In the genomic region with DNA sequence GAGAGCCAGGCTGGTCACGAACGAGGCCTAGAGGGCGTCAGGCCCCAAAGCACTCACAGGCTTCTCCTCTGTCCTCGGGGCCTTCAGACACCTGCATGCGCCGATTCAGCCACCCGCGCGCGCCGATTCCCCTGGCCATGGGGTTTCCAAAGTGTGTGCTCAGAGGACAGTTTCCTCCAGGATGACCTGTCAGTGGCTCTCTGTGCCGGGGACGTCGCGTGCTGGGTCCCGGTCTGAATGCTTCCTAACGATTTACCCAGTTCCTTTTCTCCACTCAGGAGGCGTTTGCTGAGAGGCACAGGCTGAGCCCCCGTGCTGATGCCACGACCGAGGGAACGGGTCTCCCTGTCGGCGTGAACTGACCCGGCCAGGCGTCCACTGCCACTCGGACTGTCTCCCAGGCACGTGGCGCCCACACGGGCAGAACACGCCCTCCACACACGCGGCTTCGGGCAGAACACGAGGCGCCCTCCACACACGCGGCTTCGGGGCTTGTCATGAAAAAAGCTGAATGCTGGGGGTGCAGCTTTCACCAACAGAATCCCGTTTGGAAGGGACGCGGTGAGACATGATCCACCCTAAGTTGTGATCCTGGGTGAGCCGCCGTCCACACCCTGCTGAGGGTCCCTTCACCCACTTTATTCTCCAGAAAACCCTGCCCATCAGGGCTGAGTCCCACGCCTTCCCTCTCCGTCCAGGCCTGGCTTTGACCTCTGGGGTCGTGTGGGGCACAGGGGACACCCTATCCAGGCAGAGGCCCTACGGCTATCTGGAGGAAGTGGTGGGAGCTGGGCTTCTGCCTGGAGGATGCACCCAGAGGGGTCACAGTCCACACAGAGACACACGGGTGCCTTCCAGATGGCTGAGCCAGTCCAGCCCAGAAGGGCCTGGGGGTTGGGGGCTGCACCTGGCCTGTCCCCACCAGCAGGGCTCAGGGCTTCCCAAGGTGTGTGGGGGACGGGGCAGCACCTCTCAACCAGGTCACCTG, we compare ENCODE assay signal across 32 cellular contexts. TPM values are rescaled to one million over a fixed set of nuclear protein-coding genes. Genes with fewer than 3 reads are reported as not detected.
DNase-seq lines count a peak whose midpoint lies in the region; ATAC-seq, FAIRE-seq and TF ChIP-seq lines count a peak whose summit lies in the region.
"Had no signal": no experiment of that assay in that cellular context is flagged by ENCODE, and none has a peak within 500 bp of the region (broad histone marks: within the 10 kb centered on the region; RNA-seq: fewer than 3 reads in every experiment).

No MANE protein-coding gene starts in this region.

- H3K9me1 ChIP-seq in K562 (ENCODE audit: control insufficient read depth, insufficient read depth, low read length), result no peaks in the 10 kb centered on the region

- H3K27me3 Mint-ChIP-seq in GM23338 (ENCODE audit: insufficient read depth, low read depth, poor library complexity), result peaks cover 9% of the 10 kb centered on the region
- peaks cover 4 to 8% of the 10 kb centered on the region in 2 donors for H3K27me3 Mint-ChIP-seq in CD8-positive, alpha-beta memory T cell
- H3K27me3 Mint-ChIP-seq: activated naive CD8-positive, alpha-beta T cell had no signal

- ATAC-seq in GM23338, result peak; percentile 49
- ATAC-seq in K562, result peak; percentile 23
- ATAC-seq: foreskin keratinocyte; PC-3; stimulated activated memory B cell treated with anti-CD40 and anti-IgM and Interleukin-4, amounts not matched to agents 10 μg/mL and 1 μg/mL and 100 μg/mL, for 72 hours had no signal

- H3K9me2 ChIP-seq in GM23338 (ENCODE audit: insufficient read depth), result no peaks in the 10 kb centered on the region

- H3F3A ChIP-seq in GM23338 (replicated peaks; ENCODE audit: low read depth), result no peaks in the 10 kb centered on the region

- in situ Hi-C loops in K562 (cut with MboI), result no loop called here

- no peak for TF ChIP-seq EP300 in K562 (IDR thresholded peaks at IDR 0.05; ENCODE audit: low read length)

- no peaks in the 10 kb centered on the region for H3K27me3 ChIP-seq in GM23338 (ENCODE audit: insufficient read depth)
- H3K27me3 ChIP-seq in K562 (ENCODE audit: control insufficient read depth in 2 of 2, insufficient read depth in 2 of 2, low read length in 2 of 2), result peaks cover 18 to 48% of the 10 kb centered on the region in 2 experiments; a peak in 4 of 5 replicates
- H3K27me3 ChIP-seq in skeletal muscle satellite cell (ENCODE audit: control insufficient read depth, insufficient read depth, low read length), result no peaks in the 10 kb centered on the region
- H3K27me3 ChIP-seq in CD8-positive, alpha-beta memory T cell (ENCODE audit: insufficient read depth, low read length, poor library complexity, severe bottlenecking), result no peaks in the 10 kb centered on the region
- H3K27me3 ChIP-seq: foreskin keratinocyte, neural progenitor cell had no signal

- no peak for DNase-seq in GM23338 (ENCODE audit: low spot score)
- DNase-seq in K562 (ENCODE audit: extremely low read depth in 1 of 4, low spot score in 3 of 4), result no peak
- DNase-seq in kidney, result peak; percentile 72
- DNase-seq in HPDE6-E6E7 (ENCODE audit: extremely low spot score), result no peak
- DNase-seq in activated gamma-delta T cell treated with Interleukin-2 at 50 U/mL for 16 hours, result no peak
- DNase-seq in CD8-positive, alpha-beta memory T cell, result no peak
- no peak for DNase-seq in NCI-H82 treated with DMSO at 0.1 percent for 48 hours (lab: John Stamatoyannopoulos, UW; ENCODE audit: unreplicated experiment)
- DNase-seq: activated B cell treated with CpG ODN at 0.5 μM for 24 hours; activated CD4-positive, alpha-beta T cell treated with anti-CD3 and anti-CD28 coated beads, Interleukin-2, amount 50 U/mL, for 48 hours; C1 segment of cervical spinal cord; Calu3; effector CD8-positive, alpha-beta T cell; foreskin keratinocyte; HFFc6; hypothalamus; KG1; lower lobe of right lung; NCI-H1436 treated with DMSO at 0.1 percent for 48 hours; NCI-H2171; NCI-H510A treated with DMSO at 0.1 percent for 48 hours; PC-3; SHP77 treated with DMSO at 0.1 percent for 48 hours; stimulated activated CD4-positive, alpha-beta T cell treated with anti-CD3 and anti-CD28 coated beads, Interleukin-4, amount 100 ng/mL, for 1 hour; SW 1271 had no signal

- H3K4me3 ChIP-seq in GM23338 (no peak overlapping the region), K562 (no peak overlapping the region), kidney (ENCODE audit: low read length in 2 of 2) (no peak overlapping the region), skeletal muscle satellite cell (ENCODE audit: low read length) (no peak overlapping the region)
- no peak overlapping the region for H3K4me3 ChIP-seq in CD8-positive, alpha-beta memory T cell (ENCODE audit: low read length)
- H3K4me3 ChIP-seq: lower lobe of right lung, mucosa of descending colon, neural progenitor cell had no signal

- 11% methylated on average over 50 of the region's 50 CpGs for WGBS in K562 (ENCODE audit: insufficient coverage, low coverage, missing lambda C conversion rate)

- no peaks in the 10 kb centered on the region for H4K20me1 ChIP-seq in GM23338 (replicated peaks; ENCODE audit: insufficient read depth)
- H4K20me1 ChIP-seq in K562 (replicated peaks; ENCODE audit: control insufficient read depth, insufficient read depth, low read length), result no peaks in the 10 kb centered on the region

- peak in 1 of 2 experiments; percentile 13; a peak in 2 of 4 replicates for TF ChIP-seq CTCF in GM23338 (conservative IDR thresholded peaks at IDR 0.05; ENCODE audit: low read depth in 2 of 2)
- TF ChIP-seq CTCF in K562 (IDR thresholded peaks at IDR 0.05 in 2 of 3, conservative IDR thresholded peaks at IDR 0.05 in 1 of 3; ENCODE audit: insufficient read depth in 2 of 3, low read depth in 1 of 3, low read length in 3 of 3), result no peak
- no peak for TF ChIP-seq CTCF in kidney (IDR thresholded peaks at IDR 0.05; ENCODE audit: borderline replicate concordance, extremely low read depth, insufficient read depth)

- CTCF ChIA-PET in K562 (lab: Yijun Ruan, JAX; ENCODE audit: low intra/inter-chr PET ratio), result no interaction called here
- CTCF ChIA-PET in CD8-positive, alpha-beta memory T cell (lab: Charles Lee), result no interaction called here

- peak overlapping the region; percentile 47 for H2AFZ ChIP-seq in GM23338
- H2AFZ ChIP-seq in K562 (ENCODE audit: low read depth, low read length), result no peak overlapping the region; the same call in 1 of the 2 replicates
- H2AFZ ChIP-seq: neural progenitor cell had no signal

- no peaks in the 10 kb centered on the region for H3K9me3 ChIP-seq in K562 (replicated peaks; ENCODE audit: control insufficient read depth, insufficient read depth, low read depth, low read length)
- no peaks in the 10 kb centered on the region for H3K9me3 ChIP-seq in kidney (ENCODE audit: control insufficient read depth in 1 of 2, low read length in 2 of 2)
- no peaks in the 10 kb centered on the region for H3K9me3 ChIP-seq in skeletal muscle satellite cell (replicated peaks; ENCODE audit: low read length)
- H3K9me3 ChIP-seq in CD8-positive, alpha-beta memory T cell (ENCODE audit: low read length), result no peaks in the 10 kb centered on the region
- H3K9me3 ChIP-seq: lower lobe of right lung, mucosa of descending colon had no signal

- H3K79me2 ChIP-seq in GM23338 (replicated peaks; ENCODE audit: insufficient read depth) (no peaks in the 10 kb centered on the region), K562 (ENCODE audit: control insufficient read depth, insufficient read depth, low read length) (no peaks in the 10 kb centered on the region)

- peaks cover 22% of the 10 kb centered on the region for H3K4me1 Mint-ChIP-seq in GM23338
- no peaks in the 10 kb centered on the region for H3K4me1 Mint-ChIP-seq in CD8-positive, alpha-beta memory T cell
- H3K4me1 Mint-ChIP-seq: activated B cell treated with CpG ODN at 0.5 μM for 24 hours; stimulated activated memory B cell treated with anti-CD40 and anti-IgM and Interleukin-4, amounts not matched to agents 10 μg/mL and 1 μg/mL and 100 μg/mL, for 72 hours had no signal

- no peak overlapping the region for H3K4me3 Mint-ChIP-seq in GM23338
- H3K4me3 Mint-ChIP-seq in CD8-positive, alpha-beta memory T cell, result no peak overlapping the region
- H3K4me3 Mint-ChIP-seq: activated B cell treated with CpG ODN at 0.5 μM for 24 hours; activated naive CD8-positive, alpha-beta T cell; HFFc6; neural progenitor cell; stimulated activated memory B cell treated with anti-CD40 and anti-IgM and Interleukin-4, amounts not matched to agents 10 μg/mL and 1 μg/mL and 100 μg/mL, for 72 hours had no signal

- no peak overlapping the region for H3K4me2 ChIP-seq in GM23338
- no peak overlapping the region for H3K4me2 ChIP-seq in K562 (ENCODE audit: insufficient read depth, low read length)
- peak overlapping the region; percentile 68 for H3K4me2 ChIP-seq in skeletal muscle satellite cell (ENCODE audit: low read length)
- H3K4me2 ChIP-seq: neural progenitor cell had no signal

- H3K9ac ChIP-seq in K562 (ENCODE audit: insufficient read depth in 1 of 2, low read depth in 2 of 2, low read length in 2 of 2) (no peak overlapping the region), kidney (ENCODE audit: low read length in 2 of 2) (no peak overlapping the region), skeletal muscle satellite cell (ENCODE audit: low read depth, low read length) (peak overlapping the region; percentile 77)
- H3K9ac ChIP-seq: neural progenitor cell had no signal

- H3K9me3 Mint-ChIP-seq in GM23338, result no peaks in the 10 kb centered on the region; the same call in 2 of the 3 replicates
- H3K9me3 Mint-ChIP-seq in CD8-positive, alpha-beta memory T cell, result no peaks in the 10 kb centered on the region
- H3K9me3 Mint-ChIP-seq: activated B cell treated with CpG ODN at 0.5 μM for 24 hours; activated T-helper 2 cell treated with anti-CD3 and anti-CD28 coated beads, Interferon-gamma antibody, Interleukin-2, Interleukin-4, amounts not matched to agents 10 μg/mL and 5 μg/mL and 100 μg/mL, durations not matched to agents 14 hours and 24 hours and 36 hours; HFFc6; stimulated activated memory B cell treated with anti-CD40 and anti-IgM and Interleukin-4, amounts not matched to agents 10 μg/mL and 1 μg/mL and 100 μg/mL, for 72 hours had no signal

- POLR2A ChIA-PET in K562 (lab: Yijun Ruan, JAX), result interaction anchor here (0.7 kb wide), 1 partner anchor 659 kb away, joined by 4 read pairs; no protein-coding TSS in a partner anchor
- POLR2A ChIA-PET in CD8-positive, alpha-beta memory T cell (lab: Charles Lee), result no interaction called here

- no peaks in the 10 kb centered on the region for H3K36me3 ChIP-seq in GM23338 (ENCODE audit: insufficient read depth)
- no peaks in the 10 kb centered on the region for H3K36me3 ChIP-seq in K562 (ENCODE audit: control insufficient read depth, insufficient read depth, low read length)
- no peaks in the 10 kb centered on the region for H3K36me3 ChIP-seq in kidney (ENCODE audit: control insufficient read depth in 1 of 2, insufficient read depth in 2 of 2, low read length in 2 of 2)
- no peaks in the 10 kb centered on the region for H3K36me3 ChIP-seq in skeletal muscle satellite cell (ENCODE audit: insufficient read depth, low read length)
- no peaks in the 10 kb centered on the region for H3K36me3 ChIP-seq in CD8-positive, alpha-beta memory T cell (ENCODE audit: insufficient read depth, low read length)
- H3K36me3 ChIP-seq: lower lobe of right lung, neural progenitor cell had no signal

- FAIRE-seq in K562 (lab: Jason Lieb, UNC), result no peak
- FAIRE-seq in kidney (lab: Jason Lieb, UNC), result no peak
- FAIRE-seq: GM12891, islet of Langerhans had no signal

- H3K27ac Mint-ChIP-seq in GM23338, result no peak overlapping the region
- H3K27ac Mint-ChIP-seq in CD8-positive, alpha-beta memory T cell, result no peak overlapping the region
- H3K27ac Mint-ChIP-seq: activated B cell treated with CpG ODN at 0.5 μM for 24 hours; activated naive CD8-positive, alpha-beta T cell; activated T-helper 2 cell treated with anti-CD3 and anti-CD28 coated beads, Interferon-gamma antibody, Interleukin-2, Interleukin-4, amounts not matched to agents 10 μg/mL and 5 μg/mL and 100 μg/mL, durations not matched to agents 14 hours and 24 hours and 36 hours; neural progenitor cell; stimulated activated memory B cell treated with anti-CD40 and anti-IgM and Interleukin-4, amounts not matched to agents 10 μg/mL and 1 μg/mL and 100 μg/mL, for 72 hours had no signal

- H3K4me1 ChIP-seq in GM23338 (ENCODE audit: insufficient read depth) (peaks cover 2% of the 10 kb centered on the region; the same call in 1 of the 2 replicates), K562 (replicated peaks in 1 of 2; ENCODE audit: control insufficient read depth in 2 of 2, insufficient read depth in 2 of 2, low read length in 2 of 2) (peaks cover 0 to 55% of the 10 kb centered on the region in 2 experiments; a peak in 2 of 5 replicates), kidney (ENCODE audit: control insufficient read depth in 1 of 2, insufficient read depth in 1 of 2, low read depth in 1 of 2, low read length in 2 of 2) (no peaks in the 10 kb centered on the region), skeletal muscle satellite cell (ENCODE audit: control insufficient read depth, insufficient read depth, low read length) (peaks cover 18% of the 10 kb centered on the region)
- no peaks in the 10 kb centered on the region for H3K4me1 ChIP-seq in CD8-positive, alpha-beta memory T cell (ENCODE audit: insufficient read depth, low read length)
- H3K4me1 ChIP-seq: foreskin keratinocyte, neural progenitor cell had no signal

- H3K27ac ChIP-seq in GM23338 (ENCODE audit: low read depth) (no peak overlapping the region), K562 (ENCODE audit: extremely low read depth, low read depth, low read length) (no peak overlapping the region), kidney (ENCODE audit: low read depth in 2 of 2, low read length in 2 of 2) (no peak overlapping the region)
- no peak overlapping the region for H3K27ac ChIP-seq in CD8-positive, alpha-beta memory T cell (ENCODE audit: low read depth, low read length)
- H3K27ac ChIP-seq: foreskin keratinocyte, neural progenitor cell had no signal

- no peak for TF ChIP-seq POLR2A in K562 (conservative IDR thresholded peaks at IDR 0.05)

- no TSS peak for BruUV-seq in K562 (replicated peaks; lab: Mats Ljungman, UMichigan)

- no peak for TF ChIP-seq RAD21 in K562 (CRISPR knock-in tag; conservative IDR thresholded peaks at IDR 0.05 in 1 of 2, IDR thresholded peaks at IDR 0.05 in 1 of 2)

- peaks cover 3% of the 10 kb centered on the region; the same call in 1 of the 3 replicates for H3K36me3 Mint-ChIP-seq in GM23338 (ENCODE audit: low read depth)
- H3K36me3 Mint-ChIP-seq in CD8-positive, alpha-beta memory T cell, result no peaks in the 10 kb centered on the region
- H3K36me3 Mint-ChIP-seq: activated naive CD8-positive, alpha-beta T cell; neural progenitor cell; stimulated activated memory B cell treated with anti-CD40 and anti-IgM and Interleukin-4, amounts not matched to agents 10 μg/mL and 1 μg/mL and 100 μg/mL, for 72 hours had no signal

- intact Hi-C loops in K562 (cut with micrococcal nuclease), result no loop called here
- intact Hi-C loops in kidney (cut with DNase I), result no loop called here

RNA-seq across cellular contexts. Expression of a gene that starts 56.1 kb away (rescaled TPM):
- 151 and 180 TPM in 2 replicates for total RNA-seq in GM23338 (2014; rRNA removed; shearing (Covaris generic))
- 76.0 and 84.5 TPM in 2 replicates for polyA plus RNA-seq in GM23338 (2016; fragmentation: Nextera tagmentation; extraction: Ambion mirVana)
- 0.32 and 1.5 TPM in 2 replicates for total RNA-seq in K562 (2011; cell fraction: chromatin; rRNA removed; ENCODE audit: low replicate concordance)
- 1.7 and 3.8 TPM in 2 replicates for total RNA-seq in K562 (2011; cell fraction: nucleolus; rRNA removed)
- 1.2 and 1.4 TPM in 2 replicates for total RNA-seq in K562 (2011; cell fraction: nucleoplasm; rRNA removed)
- total RNA-seq in K562 (2014; rRNA removed), result 0.14 and 0.53 TPM in 2 replicates
- total RNA-seq in K562 (2014; rRNA removed; fragmentation: Illumina TruSeq; extraction: Trizol), result 0.13 TPM in 1 of 2 replicates, not detected in the other
- 0.04 and 0.14 TPM in 2 replicates for total RNA-seq in K562 (2015; rRNA removed; fragmentation: Illumina TruSeq; extraction: Trizol)
- 1.2 and 1.3 TPM in 2 replicates for total RNA-seq in K562 (2021)
- 0.10 and 0.39 TPM in 2 replicates for polyA plus RNA-seq in K562 (2011; rRNA removed)
- polyA plus RNA-seq in K562 (2011; cell fraction: cytosol; rRNA removed), result 0.21 and 0.48 TPM in 2 replicates
- 3.8 and 4.4 TPM in 2 replicates for polyA plus RNA-seq in K562 (2011; cell fraction: nucleus; rRNA removed)
- polyA plus RNA-seq in K562 (2012), result 0.57 and 1.5 TPM in 2 replicates
- polyA plus RNA-seq in K562 (2014; fragmentation: Illumina TruSeq; extraction: Trizol), result 0.07 and 0.21 TPM in 2 replicates
- not detected for polyA plus RNA-seq in K562 (2014; fragmentation: Nextera tagmentation; extraction: Ambion mirVana)
- 0.50 and 0.76 TPM in 2 replicates for polyA plus RNA-seq in K562 (2014; rRNA removed)
- polyA minus RNA-seq in K562 (2011; rRNA and poly(A)+ RNA removed), result not detected in 2 replicates
- 1.5 TPM in 1 of 2 replicates, not detected in the other for polyA minus RNA-seq in K562 (2011; cell fraction: cytosol; rRNA and poly(A)+ RNA removed)
- polyA minus RNA-seq in K562 (2011; cell fraction: nucleus; rRNA and poly(A)+ RNA removed), result 0.40 and 1.2 TPM in 2 replicates
- total RNA-seq in kidney, result 127 TPM
- polyA plus RNA-seq in kidney (ENCODE audit: insufficient read depth, low read depth, low replicate concordance), result 112 TPM
- total RNA-seq in skeletal muscle satellite cell (2012; rRNA removed), result 1,280 and 2,418 TPM in 2 replicates
- total RNA-seq in CD8-positive, alpha-beta memory T cell, result 10 to 100 TPM; 12.1 to 13.1 TPM
- polyA plus RNA-seq in CD8-positive, alpha-beta memory T cell, result 1.6 TPM
